ENCODE assay signal across 26 cellular contexts in the genomic region with DNA sequence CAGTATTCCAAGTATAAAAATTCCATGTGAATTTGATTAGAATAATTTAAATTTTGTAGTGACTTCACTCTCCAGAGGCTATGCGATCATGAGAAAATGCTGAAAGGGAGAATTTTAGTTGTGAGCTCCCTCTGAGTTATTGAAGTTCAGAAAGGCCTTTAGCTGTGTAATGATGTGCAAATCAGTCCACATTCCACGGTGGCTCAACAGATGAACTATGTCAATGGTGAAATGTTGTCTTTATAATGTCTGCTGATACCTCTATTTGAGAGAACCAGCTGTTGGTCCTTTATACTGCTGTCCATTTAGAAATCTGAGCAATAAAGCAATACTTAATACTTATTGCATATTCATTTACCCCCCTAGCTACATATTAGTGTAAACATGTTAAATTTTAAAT. TPM values are rescaled to one million over a fixed set of nuclear protein-coding genes. Genes with fewer than 3 reads are reported as not detected.
"Had no signal": no experiment of that assay in that cellular context is flagged by ENCODE, and none has a peak within 500 bp of the region (broad histone marks: within the 10 kb centered on the region; RNA-seq: fewer than 3 reads in every experiment).

No MANE protein-coding gene starts in this region.

- H3K36me3 Mint-ChIP-seq: activated CD4-positive, alpha-beta memory T cell treated with anti-CD3 and anti-CD28 coated beads for 36 hours; naive thymus-derived CD8-positive, alpha-beta T cell had no signal

- H3K4me3 Mint-ChIP-seq: activated B cell treated with CpG ODN at 0.5 μM for 24 hours; activated CD4-positive, alpha-beta memory T cell treated with anti-CD3 and anti-CD28 coated beads for 36 hours; activated CD4-positive, alpha-beta T cell treated with anti-CD3 and anti-CD28 coated beads for 36 hours; activated T-cell treated with anti-CD3 and anti-CD28 coated beads, Interleukin-2, amount 50 U/mL, for 72 hours; naive thymus-derived CD8-positive, alpha-beta T cell; stimulated activated naive CD8-positive, alpha-beta T cell treated with anti-CD3 and anti-CD28 coated beads, Interleukin-15, Interleukin-2, amounts not matched to agents 100 ng/mL and 50 ng/mL, for 24 hours; T-helper 17 cell had no signal

- H3K4me1 ChIP-seq: heart right ventricle, lower lobe of right lung, thyroid gland, upper lobe of right lung had no signal

- H3K27ac ChIP-seq: brain microvascular endothelial cell, esophagus muscularis mucosa, heart right ventricle, lower lobe of right lung, sigmoid colon, thyroid gland, upper lobe of right lung had no signal

- H3K4me3 ChIP-seq: esophagus muscularis mucosa, heart right ventricle, lower lobe of right lung, sigmoid colon, thyroid gland, upper lobe of right lung had no signal

- H3K9me3 Mint-ChIP-seq: activated B cell treated with CpG ODN at 0.5 μM for 24 hours; activated CD4-positive, alpha-beta memory T cell treated with anti-CD3 and anti-CD28 coated beads for 36 hours; activated T-cell treated with anti-CD3 and anti-CD28 coated beads, Interleukin-2, amount 50 U/mL, for 72 hours; stimulated activated naive CD8-positive, alpha-beta T cell treated with anti-CD3 and anti-CD28 coated beads, Interleukin-15, Interleukin-2, amounts not matched to agents 100 ng/mL and 50 ng/mL, for 24 hours had no signal

- ATAC-seq: activated CD4-positive, alpha-beta T cell treated with anti-CD3 and anti-CD28 coated beads for 36 hours; activated T-cell treated with anti-CD3 and anti-CD28 coated beads, Interleukin-2, amount 50 U/mL, for 72 hours; heart right ventricle; left lobe of liver; lower lobe of right lung; naive thymus-derived CD8-positive, alpha-beta T cell; T-helper 17 cell; upper lobe of right lung had no signal

- H3K4me1 Mint-ChIP-seq: activated CD4-positive, alpha-beta T cell treated with anti-CD3 and anti-CD28 coated beads for 36 hours; naive thymus-derived CD8-positive, alpha-beta T cell; T-helper 17 cell had no signal

- H3K27me3 ChIP-seq: brain microvascular endothelial cell, esophagus muscularis mucosa, heart right ventricle, sigmoid colon, thyroid gland, upper lobe of right lung had no signal

- H3K27me3 Mint-ChIP-seq: activated B cell treated with CpG ODN at 0.5 μM for 24 hours, progenitor cell of endocrine pancreas had no signal

- H3K27ac Mint-ChIP-seq: activated B cell treated with CpG ODN at 0.5 μM for 24 hours; activated CD4-positive, alpha-beta memory T cell treated with anti-CD3 and anti-CD28 coated beads for 36 hours; activated CD4-positive, alpha-beta T cell treated with anti-CD3 and anti-CD28 coated beads for 36 hours; activated T-cell treated with anti-CD3 and anti-CD28 coated beads, Interleukin-2, amount 50 U/mL, for 72 hours; naive thymus-derived CD8-positive, alpha-beta T cell; progenitor cell of endocrine pancreas; stimulated activated naive CD8-positive, alpha-beta T cell treated with anti-CD3 and anti-CD28 coated beads, Interleukin-15, Interleukin-2, amounts not matched to agents 100 ng/mL and 50 ng/mL, for 24 hours; T-helper 17 cell had no signal

- DNase-seq: activated B cell treated with CpG ODN at 0.5 μM for 24 hours; activated CD4-positive, alpha-beta memory T cell treated with anti-CD3 and anti-CD28 coated beads for 36 hours; activated CD4-positive, alpha-beta T cell treated with anti-CD3 and anti-CD28 coated beads for 36 hours; activated effector memory CD4-positive, alpha-beta T cell treated with Interleukin-2 at 50 U/mL for 16 hours; activated naive CD4-positive, alpha-beta T cell treated with anti-CD3 and anti-CD28 coated beads, Interleukin-2, amount 50 U/mL, for 16 hours; activated T-cell treated with anti-CD3 and anti-CD28 coated beads, Interleukin-2, amount 50 U/mL, for 72 hours; aorta; brain microvascular endothelial cell; caudate nucleus; effector memory CD4-positive, alpha-beta T cell; heart right ventricle; kidney; lower lobe of right lung; naive thymus-derived CD8-positive, alpha-beta T cell; retina; sigmoid colon; stimulated activated CD4-positive, alpha-beta T cell treated with anti-CD3 and anti-CD28 coated beads, Interleukin-2, amount 100 ng/mL, for 48 hours; substantia nigra; SW 1271; T-helper 17 cell; thyroid gland; upper lobe of right lung had no signal

- H3K36me3 ChIP-seq: brain microvascular endothelial cell, esophagus muscularis mucosa, heart right ventricle, lower lobe of right lung, sigmoid colon, thyroid gland, upper lobe of right lung had no signal

- H3K9me3 ChIP-seq: esophagus muscularis mucosa, heart right ventricle, lower lobe of right lung, sigmoid colon, thyroid gland, upper lobe of right lung had no signal

RNA-seq across cellular contexts. Expression of a gene that starts 7.1 kb away (rescaled TPM):
- total RNA-seq: activated CD4-positive, alpha-beta memory T cell treated with anti-CD3 and anti-CD28 coated beads for 36 hours; naive thymus-derived CD8-positive, alpha-beta T cell had no signal
- polyA plus RNA-seq: naive thymus-derived CD8-positive, alpha-beta T cell had no signal
